In the genomic region with DNA sequence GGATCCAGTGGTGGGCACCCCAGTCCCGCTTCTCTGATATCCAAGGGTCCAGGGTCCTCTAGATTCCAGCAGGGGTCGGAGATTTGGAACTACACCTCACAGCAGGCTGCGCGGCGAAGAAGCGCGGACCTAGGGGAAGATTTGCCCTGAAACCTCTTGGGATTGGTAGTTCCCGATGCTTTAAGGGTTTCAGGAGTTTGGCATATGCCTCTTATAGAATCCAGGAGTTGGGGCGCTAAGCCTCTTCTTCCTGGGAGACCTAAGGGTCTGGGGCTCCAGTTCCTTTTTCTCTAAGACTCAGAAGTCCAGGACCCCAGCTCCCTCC, we compare ENCODE assay signal across 8 cellular contexts. TPM values are rescaled to one million over a fixed set of nuclear protein-coding genes. Genes with fewer than 3 reads are reported as not detected.
DNase-seq lines count a peak whose midpoint lies in the region; ATAC-seq, FAIRE-seq and TF ChIP-seq lines count a peak whose summit lies in the region.

No MANE protein-coding gene starts in this region.

- H3K4me3 ChIP-seq in DND-41 (ENCODE audit: low read depth in 1 of 2, low read length in 2 of 2), result peak overlapping the region; percentile 53 to 81
- peak overlapping the region; percentile 89 to 98 (median 96) for H3K4me3 ChIP-seq in H1 (ENCODE audit: extremely low read depth in 1 of 4, insufficient read depth in 2 of 4, low read depth in 3 of 4, low read length in 4 of 4)
- H3K4me3 ChIP-seq in osteoblast (ENCODE audit: insufficient read depth, low read length), result peak overlapping the region; percentile 88

- no peak for TF ChIP-seq EP300 in H1 (IDR thresholded peaks at IDR 0.05; ENCODE audit: borderline replicate concordance in 1 of 2, low read depth in 2 of 2, low read length in 2 of 2)

- H2AFZ ChIP-seq in DND-41 (ENCODE audit: low read depth, low read length) (peak overlapping the region; percentile 82), H1 (ENCODE audit: low read length) (no peak overlapping the region), osteoblast (ENCODE audit: low read length) (peak overlapping the region; percentile 85)

- TF ChIP-seq CTCF in DND-41 (IDR thresholded peaks at IDR 0.05; ENCODE audit: borderline replicate concordance, extremely low read depth, low read length, poor library complexity, severe bottlenecking), result peak; percentile 37
- TF ChIP-seq CTCF in H1 (IDR thresholded peaks at IDR 0.05; ENCODE audit: control extremely low read depth in 1 of 3, insufficient read depth in 1 of 3, low read depth in 1 of 3, low read length in 3 of 3), result peak in 1 of 3 experiments; percentile 15; a peak in 1 of 4 replicates
- no peak for TF ChIP-seq CTCF in osteoblast (IDR thresholded peaks at IDR 0.05; ENCODE audit: extremely low read depth, low read depth, low read length)
- TF ChIP-seq CTCF in GM10266 (IDR thresholded peaks at IDR 0.05; ENCODE audit: control insufficient read depth, insufficient read depth, low read depth, missing control alignments), result no peak

- no peak overlapping the region for H2BK120ac ChIP-seq in H1 (replicated peaks; ENCODE audit: low read depth, low read length)

- no peak for TF ChIP-seq RAD21 in H1 (IDR thresholded peaks at IDR 0.05 in 1 of 2, conservative IDR thresholded peaks at IDR 0.05 in 1 of 2; ENCODE audit: low read depth in 2 of 2, low read length in 2 of 2)

- no peak overlapping the region for H2BK15ac ChIP-seq in H1 (ENCODE audit: low read length)

- CTCF ChIA-PET in H1 (lab: Charles Lee; ENCODE audit: partially characterized antibody), result interaction anchor here (0.7 to 2.3 kb wide), 5 partner anchors 11 to 23 kb away, joined by 3 to 8 read pairs (median 5); no protein-coding TSS in a partner anchor

- H3K9ac ChIP-seq in DND-41 (ENCODE audit: low read depth, low read length) (peak overlapping the region; percentile 72), H1 (replicated peaks in 1 of 4; ENCODE audit: extremely low read depth in 1 of 4, low read depth in 3 of 4, low read length in 3 of 4) (peak overlapping the region; percentile 53 to 65 (median 60))

- H3K27me3 ChIP-seq in DND-41 (ENCODE audit: insufficient read depth, low read length, poor library complexity) (no peaks in the 10 kb centered on the region), H1 (replicated peaks in 1 of 4; ENCODE audit: control insufficient read depth in 3 of 4, extremely low read depth in 1 of 4, insufficient read depth in 3 of 4, low read length in 3 of 4) (no peaks in the 10 kb centered on the region), osteoblast (ENCODE audit: insufficient read depth, low read length) (no peaks in the 10 kb centered on the region)

- ATAC-seq in DND-41 (ENCODE audit: insufficient read depth, low read depth), result peak; percentile 27; the same call in 2 of the 3 replicates

- no peak overlapping the region for H3K56ac ChIP-seq in H1 (replicated peaks; ENCODE audit: insufficient read length, low read depth, low read length)

- H3K23ac ChIP-seq in H1 (ENCODE audit: insufficient read length), result no peak overlapping the region

- H3K9me3 ChIP-seq in DND-41 (ENCODE audit: insufficient read depth, low read length, severe bottlenecking) (no peaks in the 10 kb centered on the region), H1 (ENCODE audit: insufficient read depth in 2 of 2, low read depth in 1 of 2, low read length in 1 of 2) (no peaks in the 10 kb centered on the region), osteoblast (ENCODE audit: low read depth, low read length) (no peaks in the 10 kb centered on the region)

- H3K4me2 ChIP-seq in DND-41 (ENCODE audit: insufficient read depth, low read length), result peak overlapping the region; percentile 94
- peak overlapping the region; percentile 85 to 89 for H3K4me2 ChIP-seq in H1 (ENCODE audit: insufficient read depth in 1 of 2, low read depth in 2 of 2, low read length in 2 of 2)
- peak overlapping the region; percentile 90 for H3K4me2 ChIP-seq in osteoblast (ENCODE audit: insufficient read depth, low read length)

- H2BK12ac ChIP-seq in H1 (ENCODE audit: low read depth, low read length), result no peak overlapping the region

- no peak overlapping the region for H2BK20ac ChIP-seq in H1 (ENCODE audit: low read length)

- H3K14ac ChIP-seq in H1 (ENCODE audit: insufficient read length), result no peak overlapping the region

- peaks cover 56% of the 10 kb centered on the region for H3K79me2 ChIP-seq in DND-41 (ENCODE audit: insufficient read depth, low read length)
- H3K79me2 ChIP-seq in H1 (ENCODE audit: control insufficient read depth in 1 of 2, insufficient read depth in 2 of 2, low read length in 2 of 2), result peaks cover 5 to 32% of the 10 kb centered on the region in 2 experiments; a peak in 2 of 4 replicates
- peaks cover 35% of the 10 kb centered on the region for H3K79me2 ChIP-seq in osteoblast (ENCODE audit: insufficient read depth, low read length)

- H3K36me3 ChIP-seq in DND-41 (ENCODE audit: insufficient read depth, low read length) (peaks cover 42% of the 10 kb centered on the region), H1 (ENCODE audit: control insufficient read depth in 2 of 4, insufficient read depth in 4 of 4, low read length in 3 of 4) (peaks cover 11 to 36% (median 21%) of the 10 kb centered on the region in 4 experiments; a peak in 7 of 8 replicates), osteoblast (ENCODE audit: insufficient read depth, low read length) (peaks cover 23% of the 10 kb centered on the region)

- H3K18ac ChIP-seq in H1 (ENCODE audit: extremely low read depth, low read length), result no peak overlapping the region

- DNase-seq in DND-41 (no peak), NCI-H69 (lab: John Stamatoyannopoulos, UW) (peak; percentile 53), H1 (ENCODE audit: low read depth in 1 of 2, low spot score in 2 of 2) (no peak), osteoblast (ENCODE audit: insufficient read length, low spot score, missing footprints) (peak; percentile 95), 8988T (no peak), GM10266 (ENCODE audit: extremely low spot score) (no peak), NCI-H82 (lab: John Stamatoyannopoulos, UW) (no peak), D341Med (ENCODE audit: low spot score) (no peak)

- H2AK5ac ChIP-seq in H1 (ENCODE audit: low read depth, low read length), result no peak overlapping the region

- no peak overlapping the region for H4K91ac ChIP-seq in H1 (replicated peaks; ENCODE audit: insufficient read length, low read length)

- FAIRE-seq in H1 (lab: Jason Lieb, UNC), result no peak

- peaks cover 15% of the 10 kb centered on the region for H3K23me2 ChIP-seq in H1 (ENCODE audit: low read depth, low read length)

- TF ChIP-seq POLR2A in H1 (IDR thresholded peaks at IDR 0.05; ENCODE audit: control extremely low read depth in 1 of 2, low read depth in 2 of 2, low read length in 2 of 2), result no peak

- H2BK5ac ChIP-seq in H1 (ENCODE audit: low read depth, low read length), result no peak overlapping the region; the same call in 1 of the 2 replicates

- H3K4ac ChIP-seq in H1 (replicated peaks; ENCODE audit: insufficient read length, low read depth, low read length), result no peak overlapping the region

- WGBS in H1 (ENCODE audit: extremely low coverage in 1 of 2, insufficient coverage in 1 of 2, insufficient read length in 1 of 2, insufficient replicate concordance in 2 of 2, low coverage in 1 of 2, low lambda C conversion rate in 2 of 2, missing lambda C conversion rate in 1 of 2), 2 experiments, result 5% methylated on average over 5 of the region's 9 CpGs; no CpG with 5 or more reads in 1 of the 2 experiments

- peaks cover 36% of the 10 kb centered on the region for H3K4me1 ChIP-seq in DND-41 (ENCODE audit: insufficient read depth, low read length)
- H3K4me1 ChIP-seq in H1 (replicated peaks in 1 of 4; ENCODE audit: control insufficient read depth in 3 of 4, insufficient read depth in 4 of 4, low read length in 3 of 4), result peaks cover 0 to 7% (median 2%) of the 10 kb centered on the region in 4 experiments; a peak in 4 of 7 replicates
- H3K4me1 ChIP-seq in osteoblast (ENCODE audit: insufficient read depth, low read length), result peaks cover 14% of the 10 kb centered on the region

- POLR2A ChIA-PET in H1 (lab: Charles Lee; ENCODE audit: partially characterized antibody), result interaction anchor here (1.4 to 18.0 kb wide), 8 partner anchors 8 to 174 kb away, joined by 4 to 275 read pairs (median 10); a partner anchor contains a TSS

- no peak overlapping the region for H4K5ac ChIP-seq in H1 (ENCODE audit: insufficient read length, low read depth, low read length)

- H4K8ac ChIP-seq in H1 (ENCODE audit: extremely low read depth, insufficient read depth, low read length), result no peak overlapping the region

- H3K79me1 ChIP-seq in H1 (ENCODE audit: low read depth, low read length), result peaks cover 3% of the 10 kb centered on the region

- H3K27ac ChIP-seq in DND-41 (ENCODE audit: low read length), result peak overlapping the region; percentile 76
- H3K27ac ChIP-seq in H1 (ENCODE audit: low read depth, low read length), result no peak overlapping the region
- peak overlapping the region; percentile 45 for H3K27ac ChIP-seq in osteoblast (ENCODE audit: low read depth, low read length)

- peaks cover 23% of the 10 kb centered on the region for H4K20me1 ChIP-seq in DND-41 (ENCODE audit: insufficient read depth, low read length)
- H4K20me1 ChIP-seq in H1 (replicated peaks in 1 of 2; ENCODE audit: control insufficient read depth in 1 of 2, insufficient read depth in 2 of 2, low read length in 2 of 2), result peaks cover 6 to 9% of the 10 kb centered on the region in 2 experiments
- peaks cover 4% of the 10 kb centered on the region for H4K20me1 ChIP-seq in osteoblast (ENCODE audit: insufficient read depth, low read length)

RNA-seq across cellular contexts. Expression of a gene that starts 0.3 kb away (rescaled TPM):
- 126 and 133 TPM in 2 replicates for total RNA-seq in H1 (2021; fragmentation: NEBNext Ultra II Directional; extraction: Animal tissue kit (Norgen Biotek cat#: 25700))
- polyA plus RNA-seq in H1 (2011; rRNA removed), result 209 and 280 TPM in 2 replicates
- 167 TPM for polyA plus RNA-seq in H1 (2011; cell fraction: cytosol; rRNA removed)
- 185 TPM for polyA plus RNA-seq in H1 (2011; cell fraction: nucleus; rRNA removed)
- polyA plus RNA-seq in H1 (2012, experiment 1 of 2), result 158 to 202 TPM (median 170 TPM) in 4 replicates
- polyA plus RNA-seq in H1 (2012, experiment 2 of 2), result 242 TPM
- 213 TPM for polyA plus RNA-seq in H1 (2013, experiment 1 of 2)
- polyA plus RNA-seq in H1 (2013, experiment 2 of 2), result 198 TPM
- 19.6 and 20.5 TPM in 2 replicates for polyA minus RNA-seq in H1 (2011; rRNA and poly(A)+ RNA removed)
- polyA minus RNA-seq in H1 (2011; cell fraction: cytosol; rRNA and poly(A)+ RNA removed), result 48.1 TPM
- polyA minus RNA-seq in H1 (2011; cell fraction: nucleus; rRNA and poly(A)+ RNA removed), result 26.9 TPM
- total RNA-seq in osteoblast, result 4.4 and 5.1 TPM in 2 replicates

RNA-seq across cellular contexts. Expression of a gene that starts 0.4 kb away (rescaled TPM):
- 114 and 115 TPM in 2 replicates for total RNA-seq in H1 (2021; fragmentation: NEBNext Ultra II Directional; extraction: Animal tissue kit (Norgen Biotek cat#: 25700))
- polyA plus RNA-seq in H1 (2011; rRNA removed), result 103 and 185 TPM in 2 replicates
- 151 TPM for polyA plus RNA-seq in H1 (2011; cell fraction: cytosol; rRNA removed)
- 260 TPM for polyA plus RNA-seq in H1 (2011; cell fraction: nucleus; rRNA removed)
- 192 to 222 TPM (median 214 TPM) in 4 replicates for polyA plus RNA-seq in H1 (2012, experiment 1 of 2)
- 136 TPM for polyA plus RNA-seq in H1 (2012, experiment 2 of 2)
- 127 TPM for polyA plus RNA-seq in H1 (2013, experiment 1 of 2)
- polyA plus RNA-seq in H1 (2013, experiment 2 of 2), result 124 TPM
- 51.4 and 52.6 TPM in 2 replicates for polyA minus RNA-seq in H1 (2011; rRNA and poly(A)+ RNA removed)
- 50.8 TPM for polyA minus RNA-seq in H1 (2011; cell fraction: cytosol; rRNA and poly(A)+ RNA removed)
- polyA minus RNA-seq in H1 (2011; cell fraction: nucleus; rRNA and poly(A)+ RNA removed), result 42.1 TPM
- total RNA-seq in osteoblast, result 48.5 and 54.2 TPM in 2 replicates

RNA-seq across cellular contexts. Expression of a gene that starts 11.0 kb away (rescaled TPM):
- 561 and 579 TPM in 2 replicates for total RNA-seq in H1 (2021; fragmentation: NEBNext Ultra II Directional; extraction: Animal tissue kit (Norgen Biotek cat#: 25700))
- polyA plus RNA-seq in H1 (2011; rRNA removed), result 1,215 and 1,548 TPM in 2 replicates
- 1,290 TPM for polyA plus RNA-seq in H1 (2011; cell fraction: cytosol; rRNA removed)
- polyA plus RNA-seq in H1 (2011; cell fraction: nucleus; rRNA removed), result 1,135 TPM
- polyA plus RNA-seq in H1 (2012, experiment 1 of 2), result 426 to 811 TPM (median 790 TPM) in 4 replicates
- polyA plus RNA-seq in H1 (2012, experiment 2 of 2), result 763 TPM
- polyA plus RNA-seq in H1 (2013, experiment 1 of 2), result 339 TPM
- polyA plus RNA-seq in H1 (2013, experiment 2 of 2), result 327 TPM
- polyA minus RNA-seq in H1 (2011; rRNA and poly(A)+ RNA removed), result 815 and 1,077 TPM in 2 replicates
- 388 TPM for polyA minus RNA-seq in H1 (2011; cell fraction: cytosol; rRNA and poly(A)+ RNA removed)
- 319 TPM for polyA minus RNA-seq in H1 (2011; cell fraction: nucleus; rRNA and poly(A)+ RNA removed)
- total RNA-seq in osteoblast, result 199 and 208 TPM in 2 replicates

RNA-seq across cellular contexts. Expression of a gene that starts 23.3 kb away (rescaled TPM):
- total RNA-seq in H1 (2021; fragmentation: NEBNext Ultra II Directional; extraction: Animal tissue kit (Norgen Biotek cat#: 25700)), result 2.6 and 4.3 TPM in 2 replicates
- 2.5 and 5.4 TPM in 2 replicates for polyA plus RNA-seq in H1 (2011; rRNA removed)
- 2.9 TPM for polyA plus RNA-seq in H1 (2011; cell fraction: cytosol; rRNA removed)
- 28.5 TPM for polyA plus RNA-seq in H1 (2011; cell fraction: nucleus; rRNA removed)
- polyA plus RNA-seq in H1 (2012, experiment 1 of 2), result 2.1 to 4.5 TPM (median 2.7 TPM) in 4 replicates
- 1.9 TPM for polyA plus RNA-seq in H1 (2012, experiment 2 of 2)
- polyA plus RNA-seq in H1 (2013, experiment 1 of 2), result 1.7 TPM
- polyA plus RNA-seq in H1 (2013, experiment 2 of 2), result 1.8 TPM
- polyA minus RNA-seq in H1 (2011; rRNA and poly(A)+ RNA removed), result 0.59 and 1.3 TPM in 2 replicates
- 2.1 TPM for polyA minus RNA-seq in H1 (2011; cell fraction: cytosol; rRNA and poly(A)+ RNA removed)
- 13.0 TPM for polyA minus RNA-seq in H1 (2011; cell fraction: nucleus; rRNA and poly(A)+ RNA removed)
- total RNA-seq in osteoblast, result under 0.01 and 0.29 TPM in 2 replicates

RNA-seq across cellular contexts. Expression of a gene that starts 24.1 kb away (rescaled TPM):
- 81.7 and 93.3 TPM in 2 replicates for total RNA-seq in H1 (2021; fragmentation: NEBNext Ultra II Directional; extraction: Animal tissue kit (Norgen Biotek cat#: 25700))
- 9.7 and 21.4 TPM in 2 replicates for polyA plus RNA-seq in H1 (2011; rRNA removed)
- polyA plus RNA-seq in H1 (2011; cell fraction: cytosol; rRNA removed), result 9.9 TPM
- polyA plus RNA-seq in H1 (2011; cell fraction: nucleus; rRNA removed), result 29.6 TPM
- polyA plus RNA-seq in H1 (2012, experiment 1 of 2), result 44.1 to 59.6 TPM (median 55.2 TPM) in 4 replicates
- 56.4 TPM for polyA plus RNA-seq in H1 (2012, experiment 2 of 2)
- 42.7 TPM for polyA plus RNA-seq in H1 (2013, experiment 1 of 2)
- 41.6 TPM for polyA plus RNA-seq in H1 (2013, experiment 2 of 2)
- polyA minus RNA-seq in H1 (2011; rRNA and poly(A)+ RNA removed), result 3.7 and 4.7 TPM in 2 replicates
- 13.0 TPM for polyA minus RNA-seq in H1 (2011; cell fraction: cytosol; rRNA and poly(A)+ RNA removed)
- polyA minus RNA-seq in H1 (2011; cell fraction: nucleus; rRNA and poly(A)+ RNA removed), result 9.2 TPM
- total RNA-seq in osteoblast, result 12.1 and 14.8 TPM in 2 replicates

Comparison
In these comparisons a context has a peak if more than half of its experiments do, and no peak if none do; other contexts are left out.
1. DNase-seq: peak in NCI-H69 (single experiment) and osteoblast (single experiment); none in DND-41 (single experiment), H1 (0 of 2), 8988T (single experiment), GM10266 (single experiment), NCI-H82 (single experiment) and D341Med (single experiment).
2. RNA of a gene that starts 0.3 kb away (total RNA-seq): 126 to 133 TPM in H1; 4.4 to 5.1 TPM in osteoblast; every median in the first group is over 10 times any median in the second.
3. Peak in every context shown above with its lines, with median percentiles within 50 percentile points of each other: H3K4me2 ChIP-seq and H3K4me3 ChIP-seq.